1 cellular context compared by ENCODE assay signal in genomic region chrX:119693032-119693995, GRCh38.
A peak's percentile ranks its signal among the peaks of the same experiment; 100 is the strongest.
TF ChIP-seq lines count a peak whose summit lies in the region.

TSS of gene SEPTIN6 (minus strand) at chrX:119693168. CDS start at chrX:119693105, 63 bp downstream.

TF ChIP-seq in HepG2, 621 proteins besides CTCF, POLR2A, EP300 and RAD21 (continued from another document and continues in another):
- no peak for TF ChIP-seq LCORL (IDR thresholded peaks at IDR 0.05)
- no peak for TF ChIP-seq LCORL (CRISPR knock-in tag; IDR thresholded peaks at IDR 0.05)
- TF ChIP-seq ZNF354B (CRISPR knock-in tag; IDR thresholded peaks at IDR 0.05): no peak
- no peak for TF ChIP-seq PHF21A (CRISPR knock-in tag; IDR thresholded peaks at IDR 0.05)
- TF ChIP-seq GTF3A (CRISPR knock-in tag; conservative IDR thresholded peaks at IDR 0.05): no peak
- TF ChIP-seq NAIF1 (CRISPR knock-in tag; IDR thresholded peaks at IDR 0.05; ENCODE audit: borderline replicate concordance): no peak
- TF ChIP-seq SP140L (CRISPR knock-in tag; IDR thresholded peaks at IDR 0.05; ENCODE audit: borderline replicate concordance): no peak
- TF ChIP-seq ZNF430 (CRISPR knock-in tag; IDR thresholded peaks at IDR 0.05): no peak; the same call in 1 of the 2 replicates
- no peak for TF ChIP-seq ZFP90 (CRISPR knock-in tag; IDR thresholded peaks at IDR 0.05; ENCODE audit: borderline replicate concordance)
- no peak for TF ChIP-seq DBP (CRISPR knock-in tag; IDR thresholded peaks at IDR 0.05; ENCODE audit: not compliant biosample characterization)
- TF ChIP-seq CEBPZ (IDR thresholded peaks at IDR 0.05; ENCODE audit: low read length): no peak
- TF ChIP-seq KAT2B (IDR thresholded peaks at IDR 0.05; ENCODE audit: borderline replicate concordance, low read depth, low read length): no peak
- no peak for TF ChIP-seq ZNF12 (CRISPR knock-in tag; IDR thresholded peaks at IDR 0.05)
- TF ChIP-seq ATF7-NPFF (CRISPR knock-in tag; IDR thresholded peaks at IDR 0.05; ENCODE audit: low read depth): no peak
- TF ChIP-seq ZSCAN22 (CRISPR knock-in tag; IDR thresholded peaks at IDR 0.05): no peak
- TF ChIP-seq DNMT3B (CRISPR knock-in tag; conservative IDR thresholded peaks at IDR 0.05): no peak
- TF ChIP-seq ZNF362 (CRISPR knock-in tag; IDR thresholded peaks at IDR 0.05; ENCODE audit: borderline replicate concordance): no peak
- no peak for TF ChIP-seq AKNA (CRISPR knock-in tag; IDR thresholded peaks at IDR 0.05; ENCODE audit: borderline replicate concordance)
- TF ChIP-seq THAP11 (CRISPR knock-in tag; IDR thresholded peaks at IDR 0.05): no peak
- no peak for TF ChIP-seq ZNF816 (CRISPR knock-in tag; IDR thresholded peaks at IDR 0.05; ENCODE audit: borderline replicate concordance)
- 0 out of 2 replicates have a peak, but pooled peaks have one; percentile 37 for TF ChIP-seq ZNF446 (CRISPR knock-in tag; IDR thresholded peaks at IDR 0.05)
- TF ChIP-seq AGO1 (IDR thresholded peaks at IDR 0.05; ENCODE audit: low read depth, low read length, poor library complexity, severe bottlenecking): no peak
- TF ChIP-seq NFIB (CRISPR knock-in tag; IDR thresholded peaks at IDR 0.05; ENCODE audit: borderline replicate concordance): no peak
- TF ChIP-seq MXD3 (CRISPR knock-in tag; IDR thresholded peaks at IDR 0.05): no peak
- no peak for TF ChIP-seq KDM3A (CRISPR knock-in tag; IDR thresholded peaks at IDR 0.05; ENCODE audit: low read depth)
- no peak for TF ChIP-seq ATF2 (CRISPR knock-in tag; IDR thresholded peaks at IDR 0.05)
- TF ChIP-seq ZNF713 (CRISPR knock-in tag; IDR thresholded peaks at IDR 0.05): no peak
- no peak for TF ChIP-seq ZNF543 (CRISPR knock-in tag; IDR thresholded peaks at IDR 0.05)
- TF ChIP-seq CSRNP2 (CRISPR knock-in tag; conservative IDR thresholded peaks at IDR 0.05; ENCODE audit: low read depth): no peak
- TF ChIP-seq THYN1 (CRISPR knock-in tag; IDR thresholded peaks at IDR 0.05; ENCODE audit: borderline replicate concordance, low read depth): no peak
- TF ChIP-seq MED8 (CRISPR knock-in tag; IDR thresholded peaks at IDR 0.05; ENCODE audit: insufficient replicate concordance): peak; percentile 29
- no peak for TF ChIP-seq CCDC6 (CRISPR knock-in tag; IDR thresholded peaks at IDR 0.05)
- TF ChIP-seq NCOA2 (CRISPR knock-in tag; IDR thresholded peaks at IDR 0.05): no peak
- no peak for TF ChIP-seq ZIK1 (CRISPR knock-in tag; IDR thresholded peaks at IDR 0.05; ENCODE audit: borderline replicate concordance, low read depth)
- no peak for TF ChIP-seq ZNF431 (CRISPR knock-in tag; IDR thresholded peaks at IDR 0.05; ENCODE audit: borderline replicate concordance, low read depth)
- TF ChIP-seq HDAC2 (CRISPR knock-in tag; IDR thresholded peaks at IDR 0.05): no peak
- TF ChIP-seq KDM5A (IDR thresholded peaks at IDR 0.05; ENCODE audit: borderline replicate concordance, low read length): no peak
- TF ChIP-seq ZNF572 (CRISPR knock-in tag; IDR thresholded peaks at IDR 0.05): no peak
- no peak for TF ChIP-seq ARNT (IDR thresholded peaks at IDR 0.05)
- TF ChIP-seq RORA (CRISPR knock-in tag; IDR thresholded peaks at IDR 0.05): no peak
- no peak for TF ChIP-seq SP4 (CRISPR knock-in tag; IDR thresholded peaks at IDR 0.05)
- TF ChIP-seq RFXANK (CRISPR knock-in tag; IDR thresholded peaks at IDR 0.05): no peak
- peak; percentile 99 for TF ChIP-seq PRDM10 (CRISPR knock-in tag; IDR thresholded peaks at IDR 0.05; ENCODE audit: low read depth)
- TF ChIP-seq SAFB2 (CRISPR knock-in tag; IDR thresholded peaks at IDR 0.05; ENCODE audit: borderline replicate concordance, low read depth): no peak
- no peak for TF ChIP-seq FOSL1 (CRISPR knock-in tag; IDR thresholded peaks at IDR 0.05; ENCODE audit: borderline replicate concordance)
- no peak for TF ChIP-seq RAD51 (IDR thresholded peaks at IDR 0.05; ENCODE audit: borderline replicate concordance)
- no peak for TF ChIP-seq ZNF776 (CRISPR knock-in tag; IDR thresholded peaks at IDR 0.05)
